8 cellular contexts compared by ENCODE assay signal in genomic region chr19:3369337-3370213, GRCh38. TPM values are rescaled to one million over a fixed set of nuclear protein-coding genes. Genes with fewer than 3 reads are reported as not detected.
DNase-seq lines count a peak whose midpoint lies in the region; ATAC-seq, FAIRE-seq and TF ChIP-seq lines count a peak whose summit lies in the region.

No MANE protein-coding gene starts in this region.

- CTCF ChIA-PET in BJ (lab: Yijun Ruan, JAX): interaction anchor here (0.5 kb wide), 1 partner anchor 70 kb away, joined by 3 read pairs; no protein-coding TSS in a partner anchor

- 17% methylated on average over 36 of the region's 42 CpGs for WGBS in suprapubic skin

- H3K27ac ChIP-seq in HUES6 (ENCODE audit: low read depth, low read length) (no peak overlapping the region), left lung (peak overlapping the region; percentile 90 to 92), suprapubic skin (peak overlapping the region; percentile 95)

- peak; percentile 55 for ATAC-seq in left lung

- TF ChIP-seq POLR2A in suprapubic skin (IDR thresholded peaks at IDR 0.05): no peak

- peaks cover 29% of the 10 kb centered on the region for H3K4me1 ChIP-seq in HUES6 (ENCODE audit: control insufficient read depth, insufficient read depth, low read length)
- H3K4me1 ChIP-seq in left lung: peaks cover 26 to 75% of the 10 kb centered on the region in 2 donors
- H3K4me1 ChIP-seq in suprapubic skin: peaks cover 79% of the 10 kb centered on the region

- TF ChIP-seq CTCF in BJ (IDR thresholded peaks at IDR 0.05; ENCODE audit: insufficient read depth, low read depth, low read length): 0 out of 2 replicates have a peak, but pooled peaks have one; percentile 13
- TF ChIP-seq CTCF in bronchial epithelial cell (IDR thresholded peaks at IDR 0.05; ENCODE audit: insufficient read depth, low read length, severe bottlenecking): no peak
- no peak for TF ChIP-seq CTCF in left lung (IDR thresholded peaks at IDR 0.05)
- no peak for TF ChIP-seq CTCF in suprapubic skin (IDR thresholded peaks at IDR 0.05)

- no peak overlapping the region for H3K9ac ChIP-seq in HUES6 (ENCODE audit: low read length)

- no peak for FAIRE-seq in bronchial epithelial cell (lab: Jason Lieb, UNC)

- intact Hi-C loops in left lung (cut with DNase I): no loop called here

- H3K4me3 ChIP-seq in BJ (ENCODE audit: low read depth, low read length) (peak overlapping the region; percentile 88), HUES6 (ENCODE audit: low read depth, low read length) (peak overlapping the region; percentile 58), bronchial epithelial cell (ENCODE audit: low read depth, low read length) (peak overlapping the region; percentile 33), left lung (peak overlapping the region; percentile 25 to 82), suprapubic skin (peak overlapping the region; percentile 72)

- TF ChIP-seq EP300 in suprapubic skin (IDR thresholded peaks at IDR 0.05): no peak

- H3K9me3 ChIP-seq in HUES6 (ENCODE audit: control insufficient read depth, insufficient read depth, low read depth, low read length): no peaks in the 10 kb centered on the region
- H3K9me3 ChIP-seq in left lung: no peaks in the 10 kb centered on the region
- H3K9me3 ChIP-seq in suprapubic skin: no peaks in the 10 kb centered on the region

- DNase-seq in BJ (ENCODE audit: low read depth): no peak
- no peak for DNase-seq in bronchial epithelial cell (ENCODE audit: low read depth)
- DNase-seq in left lung: peak; percentile 77 to 92
- DNase-seq in suprapubic skin (ENCODE audit: low spot score in 2 of 2): no peak
- no peak for DNase-seq in cerebellum (ENCODE audit: low spot score)
- DNase-seq in cortex of kidney (lab: John Stamatoyannopoulos, UW): no peak
- DNase-seq in T-helper 1 cell: no peak

- H3K36me3 ChIP-seq in BJ (ENCODE audit: control insufficient read depth, insufficient read depth, low read length) (peaks cover 6% of the 10 kb centered on the region), HUES6 (ENCODE audit: control insufficient read depth, insufficient read depth, low read length) (no peaks in the 10 kb centered on the region), bronchial epithelial cell (ENCODE audit: control insufficient read depth, insufficient read depth, low read length) (peaks cover 8% of the 10 kb centered on the region), left lung (no peaks in the 10 kb centered on the region), suprapubic skin (no peaks in the 10 kb centered on the region)

- POLR2A ChIA-PET in BJ (lab: Charles Lee): no interaction called here

- H3K27me3 ChIP-seq in BJ (ENCODE audit: control insufficient read depth, insufficient read depth, low read length) (no peaks in the 10 kb centered on the region), HUES6 (ENCODE audit: control insufficient read depth, insufficient read depth, low read length) (peaks cover 96% of the 10 kb centered on the region), bronchial epithelial cell (ENCODE audit: control insufficient read depth, insufficient read depth, low read length) (no peaks in the 10 kb centered on the region), left lung (no peaks in the 10 kb centered on the region), suprapubic skin (no peaks in the 10 kb centered on the region)

RNA-seq across cellular contexts. Expression of gene NFIC, which starts 3.2 kb away (rescaled TPM):
- 3.7 and 5.0 TPM in 2 replicates for polyA plus RNA-seq in BJ (2011; rRNA removed)
- 17.0 and 36.3 TPM in 2 replicates for polyA minus RNA-seq in BJ (2011; rRNA and poly(A)+ RNA removed)
- 17.6 and 22.0 TPM in 2 replicates for total RNA-seq in bronchial epithelial cell
- total RNA-seq in left lung: 100 to 1,000 TPM; 138 to 163 TPM
- total RNA-seq in suprapubic skin: 100 to 1,000 TPM; 135 to 234 (median 194) TPM
- 7.3 TPM for total RNA-seq in cerebellum

Comparison
In these comparisons a context has a peak if more than half of its experiments do, and no peak if none do; other contexts are left out.
1. DNase-seq: peak in left lung (2 of 2); none in BJ (single experiment), bronchial epithelial cell (single experiment), suprapubic skin (0 of 2), cerebellum (single experiment), cortex of kidney (single experiment) and T-helper 1 cell (0 of 5).
2. H3K4me3 ChIP-seq: peak in every context shown above with its lines; median percentile 88 in BJ; 72 in suprapubic skin; 58 in HUES6; 54 in left lung; 33 in bronchial epithelial cell.